In the genomic region with DNA sequence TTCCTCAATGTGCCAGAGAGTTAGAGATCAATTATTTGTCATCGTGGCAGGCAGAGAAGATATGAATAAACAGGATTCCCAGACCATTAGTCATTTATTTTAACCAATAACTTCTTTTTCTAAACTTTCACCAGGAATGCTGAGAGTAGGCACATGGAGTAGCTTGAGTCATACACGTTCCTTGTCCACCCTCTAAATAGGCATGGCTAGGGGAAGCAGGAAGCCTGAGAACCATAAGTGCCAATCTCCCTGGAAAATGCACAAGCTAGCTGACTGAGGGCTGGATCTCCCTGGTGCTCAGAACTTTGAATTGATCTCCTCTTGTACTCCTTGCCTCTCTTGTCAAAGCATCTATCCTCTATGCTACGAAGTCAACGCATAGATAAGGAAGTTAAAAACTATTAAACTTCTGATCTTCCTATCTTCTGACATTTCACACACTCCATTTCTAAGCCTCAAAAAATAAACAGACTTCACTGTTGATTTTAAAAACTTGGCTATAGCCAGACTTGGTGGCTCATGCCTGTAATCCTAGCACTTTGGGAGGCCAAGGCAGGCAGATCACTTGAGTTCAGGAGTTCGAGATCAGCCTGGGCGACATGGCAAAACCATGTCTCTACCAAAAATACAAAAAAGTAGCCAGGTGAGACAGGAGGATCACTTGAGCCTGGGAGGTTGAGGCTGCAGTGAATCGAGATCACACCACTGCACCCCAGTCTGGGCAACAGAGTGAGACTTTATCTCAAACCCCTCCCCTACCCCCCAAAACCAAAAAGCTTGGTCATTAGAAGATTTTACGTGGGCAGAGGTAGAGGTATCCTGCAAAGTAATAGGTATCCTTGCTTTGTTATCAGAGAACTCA, we compare ENCODE assay signal across 11 cellular contexts. TPM values are rescaled to one million over a fixed set of nuclear protein-coding genes. Genes with fewer than 3 reads are reported as not detected.
A peak's percentile ranks its signal among the peaks of the same experiment; 100 is the strongest.
DNase-seq lines count a peak whose midpoint lies in the region; ATAC-seq and TF ChIP-seq lines count a peak whose summit lies in the region.
"Had no signal": no experiment of that assay in that cellular context is flagged by ENCODE, and none has a peak within 500 bp of the region (broad histone marks: within the 10 kb centered on the region; RNA-seq: fewer than 3 reads in every experiment).

No MANE protein-coding gene starts in this region.

- no peaks in the 10 kb centered on the region for H3K27me3 ChIP-seq in Panc1 (ENCODE audit: control insufficient read depth, insufficient read depth, low read length)
- H3K27me3 ChIP-seq: gastrocnemius medialis had no signal

- H3K4me3 ChIP-seq in Panc1 (ENCODE audit: low read depth in 2 of 2, low read length in 2 of 2): no peak overlapping the region
- H3K4me3 ChIP-seq: gastrocnemius medialis had no signal

- H3K9me3 ChIP-seq in Panc1 (ENCODE audit: control insufficient read depth, insufficient read depth, low read depth, low read length): no peaks in the 10 kb centered on the region
- H3K9me3 ChIP-seq: gastrocnemius medialis had no signal

- CTCF ChIA-PET in Panc1 (lab: Charles Lee): no interaction called here

- no peak for TF ChIP-seq CTCF in Panc1 (IDR thresholded peaks at IDR 0.05)
- no peak for TF ChIP-seq CTCF in omental fat pad (IDR thresholded peaks at IDR 0.05)

- in situ Hi-C loops in Caki2 (cut with HindIII; ENCODE audit: low pct_unique_long_range_greater_than_20kb, low sequenced_read_pairs) (no loop called here), Panc1 (cut with HindIII; ENCODE audit: low pct_unique_long_range_greater_than_20kb, low sequenced_read_pairs) (no loop called here)

- no peaks in the 10 kb centered on the region for H3K36me3 ChIP-seq in Panc1 (ENCODE audit: control insufficient read depth, insufficient read depth, low read length)
- H3K36me3 ChIP-seq: gastrocnemius medialis had no signal

- ATAC-seq in Panc1 (peak; percentile 75; the same call in 1 of the 2 replicates), omental fat pad (ENCODE audit: low FRiP score) (peak; percentile 44)
- ATAC-seq: gastrocnemius medialis; stimulated activated naive CD8-positive, alpha-beta T cell treated with anti-CD3 and anti-CD28 coated beads, Interleukin-15, amount 100 ng/mL, for 72 hours had no signal

- intact Hi-C loops in Panc1 (cut with micrococcal nuclease; ENCODE audit: unreplicated experiment): no loop called here

- BruUV-seq in Panc1 (replicated peaks; lab: Mats Ljungman, UMichigan): no TSS peak

- H3K27ac ChIP-seq in Panc1 (ENCODE audit: low read length): no peak overlapping the region
- H3K27ac ChIP-seq in epithelial cell of prostate: peak overlapping the region; percentile 100
- H3K27ac ChIP-seq: gastrocnemius medialis had no signal

- DNase-seq in Caki2 (ENCODE audit: low read depth) (peak; percentile 93), Panc1 (ENCODE audit: low read depth, low spot score) (no peak), epithelial cell of prostate (ENCODE audit: low read depth, low spot score) (peak; percentile 89), omental fat pad (ENCODE audit: low spot score) (no peak), CD1c-positive myeloid dendritic cell (ENCODE audit: extremely low spot score) (no peak), SKM-1 (lab: John Stamatoyannopoulos, UW; ENCODE audit: unreplicated experiment) (no peak), NCI-H2227 (lab: John Stamatoyannopoulos, UW; ENCODE audit: unreplicated experiment) (no peak)
- DNase-seq in activated naive CD4-positive, alpha-beta T cell treated with anti-CD3 and anti-CD28 coated beads, Interleukin-2, amount 50 U/mL, for 16 hours: no peak
- DNase-seq: gastrocnemius medialis; posterior cingulate gyrus; stimulated activated naive CD8-positive, alpha-beta T cell treated with anti-CD3 and anti-CD28 coated beads, Interleukin-15, amount 100 ng/mL, for 72 hours had no signal

- POLR2A ChIA-PET in Panc1 (lab: Charles Lee): no interaction called here

- no peaks in the 10 kb centered on the region for H3K4me1 ChIP-seq in Panc1 (ENCODE audit: control insufficient read depth, insufficient read depth, low read length)

RNA-seq across cellular contexts. Expression of gene ADTRP, which starts 11.8 kb away (rescaled TPM):
- not detected in 2 replicates for total RNA-seq in Caki2 (2014; rRNA removed; shearing (Covaris generic); ENCODE audit: low replicate concordance)
- total RNA-seq in Panc1 (2021; ENCODE audit: unreplicated experiment): not detected
- polyA plus RNA-seq in Panc1 (2012; ENCODE audit: insufficient read length): not detected
- total RNA-seq in omental fat pad: 1 to 10 TPM in 1 of 4 donors, under 1 TPM in 2, not detected in 1; 0.31 to 2.4 (median 0.37) TPM

Comparison
In these comparisons a context has a peak if more than half of its experiments do, and no peak if none do; other contexts are left out.
1. DNase-seq: peak in Caki2 (single experiment) and epithelial cell of prostate (single experiment); none in Panc1 (single experiment), omental fat pad (single experiment), CD1c-positive myeloid dendritic cell (single experiment), SKM-1 (single experiment), activated naive CD4-positive, alpha-beta T cell treated with anti-CD3 and anti-CD28 coated beads, Interleukin-2, amount 50 U/mL, for 16 hours (single experiment) and NCI-H2227 (single experiment).